24 cellular contexts compared by ENCODE assay signal in genomic region chr11:123460006-123460700, GRCh38.
"Had no signal": no experiment of that assay in that cellular context is flagged by ENCODE, and none has a peak within 500 bp of the region (broad histone marks: within the 10 kb centered on the region; RNA-seq: fewer than 3 reads in every experiment).

No MANE protein-coding gene starts in this region.

- H2AFZ ChIP-seq: neural progenitor cell had no signal

- H3K27ac Mint-ChIP-seq: activated CD4-positive, alpha-beta T cell treated with anti-CD3 and anti-CD28 coated beads, Interleukin-2, amount 10 ng/mL, durations not matched to agents 7 days and 5 days; activated CD8-positive, alpha-beta T cell treated with anti-CD3 and anti-CD28 coated beads for 36 hours; endodermal cell; naive thymus-derived CD8-positive, alpha-beta T cell; neural progenitor cell; progenitor cell of endocrine pancreas; T-helper 2 cell treated with Interferon-gamma antibody and Interleukin-4, amounts not matched to agents 5 μg/mL and 100 μg/mL, for 36 hours; type B pancreatic cell had no signal

- H3K27me3 ChIP-seq: gastroesophageal sphincter, neural progenitor cell, testis, vagina had no signal

- H3K9me3 ChIP-seq: gastroesophageal sphincter, lower lobe of right lung, testis, vagina had no signal

- H3K4me1 ChIP-seq: gastroesophageal sphincter, vagina had no signal

- H3K9me3 Mint-ChIP-seq: activated CD4-positive, alpha-beta T cell treated with anti-CD3 and anti-CD28 coated beads, Interleukin-2, amount 10 ng/mL, durations not matched to agents 7 days and 5 days; activated CD8-positive, alpha-beta T cell treated with anti-CD3 and anti-CD28 coated beads for 36 hours; activated naive CD4-positive, alpha-beta T cell treated with anti-CD3 and anti-CD28 coated beads, Interleukin-2, amount 50 U/mL, for 72 hours; endodermal cell; naive thymus-derived CD8-positive, alpha-beta T cell; T-helper 2 cell treated with Interferon-gamma antibody and Interleukin-4, amounts not matched to agents 5 μg/mL and 100 μg/mL, for 36 hours; type B pancreatic cell had no signal

- H3K4me2 ChIP-seq: neural progenitor cell had no signal

- ATAC-seq: activated CD4-positive, CD25-positive, alpha-beta regulatory T cell treated with anti-CD3 and anti-CD28 coated beads, Interleukin-2, amount 50 U/mL, for 24 hours; activated CD8-positive, alpha-beta T cell treated with anti-CD3 and anti-CD28 coated beads for 36 hours; activated naive CD4-positive, alpha-beta T cell treated with anti-CD3 and anti-CD28 coated beads, Interleukin-2, amount 50 U/mL, for 72 hours; gastroesophageal sphincter; lower lobe of right lung; naive thymus-derived CD8-positive, alpha-beta T cell had no signal

- DNase-seq: activated CD4-positive, alpha-beta T cell treated with anti-CD3 and anti-CD28 coated beads, Interleukin-2, amount 10 ng/mL, durations not matched to agents 7 days and 5 days; activated CD8-positive, alpha-beta T cell treated with anti-CD3 and anti-CD28 coated beads for 36 hours; activated T-cell treated with anti-CD3 and anti-CD28 coated beads, Interleukin-2, amount 50 U/mL, for 1 hour; cerebellar nuclear complex; cortex of kidney; endodermal cell; head of caudate nucleus; islet precursor cell; left cardiac atrium; lower lobe of right lung; naive thymus-derived CD8-positive, alpha-beta T cell; retina; stimulated activated CD4-positive, alpha-beta T cell treated with anti-CD3 and anti-CD28 coated beads, Interleukin-4, amount 100 ng/mL, for 1 hour; stimulated activated naive CD4-positive, alpha-beta T cell; testis had no signal

- H3K4me3 Mint-ChIP-seq: activated CD4-positive, alpha-beta T cell treated with anti-CD3 and anti-CD28 coated beads, Interleukin-2, amount 10 ng/mL, durations not matched to agents 7 days and 5 days; activated CD8-positive, alpha-beta T cell treated with anti-CD3 and anti-CD28 coated beads for 36 hours; endodermal cell; naive thymus-derived CD8-positive, alpha-beta T cell; neural progenitor cell; T-helper 2 cell treated with Interferon-gamma antibody and Interleukin-4, amounts not matched to agents 5 μg/mL and 100 μg/mL, for 36 hours; type B pancreatic cell had no signal

- H3K36me3 ChIP-seq: gastroesophageal sphincter, lower lobe of right lung, neural progenitor cell, vagina had no signal

- H3K4me3 ChIP-seq: gastroesophageal sphincter, lower lobe of right lung, neural progenitor cell, testis, vagina had no signal

- H3K27me3 Mint-ChIP-seq: activated CD4-positive, alpha-beta T cell treated with anti-CD3 and anti-CD28 coated beads, Interleukin-2, amount 10 ng/mL, durations not matched to agents 7 days and 5 days; activated CD8-positive, alpha-beta T cell treated with anti-CD3 and anti-CD28 coated beads for 36 hours; naive thymus-derived CD8-positive, alpha-beta T cell; progenitor cell of endocrine pancreas had no signal

- H3K36me3 Mint-ChIP-seq: naive thymus-derived CD8-positive, alpha-beta T cell; type B pancreatic cell had no signal

- H3K27ac ChIP-seq: gastroesophageal sphincter, lower lobe of right lung, neural progenitor cell, vagina, VCaP had no signal
